19 cellular contexts compared by ENCODE assay signal in the genomic region with DNA sequence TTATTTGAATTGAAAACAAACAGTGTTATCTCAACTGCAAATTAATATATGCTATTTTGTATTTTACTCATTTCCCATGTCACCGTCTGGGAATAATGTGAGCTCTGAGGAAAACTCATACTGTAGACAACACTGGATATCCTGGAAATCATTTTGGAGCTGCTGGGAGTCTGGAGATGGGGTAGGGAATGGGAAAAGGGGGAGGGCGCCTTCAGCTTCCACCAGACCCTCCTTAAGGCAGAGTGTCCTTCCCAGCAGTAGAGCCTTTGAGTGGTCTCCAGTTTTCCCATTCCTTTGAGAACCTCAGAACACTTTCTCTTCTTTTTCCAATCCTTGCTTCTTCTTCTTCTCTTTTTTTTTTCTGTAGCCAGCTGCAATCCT. TPM values are rescaled to one million over a fixed set of nuclear protein-coding genes. Genes with fewer than 3 reads are reported as not detected.
"Had no signal": no experiment of that assay in that cellular context is flagged by ENCODE, and none has a peak within 500 bp of the region (broad histone marks: within the 10 kb centered on the region; RNA-seq: fewer than 3 reads in every experiment).

No MANE protein-coding gene starts in this region.

- ATAC-seq: activated T-cell treated with anti-CD3 and anti-CD28 coated beads, Interleukin-2, amount 50 U/mL, for 4 hours; effector memory CD8-positive, alpha-beta T cell; foreskin keratinocyte; sciatic nerve; stimulated activated naive B cell treated with anti-CD40 and anti-IgM and Interleukin-4, amounts not matched to agents 10 μg/mL and 1 μg/mL and 100 μg/mL, for 72 hours; T-cell had no signal

- H3K79me2 ChIP-seq: parathyroid adenoma had no signal

- H3K36me3 ChIP-seq: adrenal gland, cardiac muscle cell, lower lobe of right lung had no signal

- H3K9me3 ChIP-seq: adrenal gland, lower lobe of right lung had no signal

- H3K27me3 Mint-ChIP-seq: effector memory CD8-positive, alpha-beta T cell had no signal

- H3K4me3 ChIP-seq: adrenal gland, cardiac muscle cell, lower lobe of right lung had no signal

- H3K9ac ChIP-seq: parathyroid adenoma had no signal

- H3K27me3 ChIP-seq: adrenal gland, foreskin keratinocyte had no signal

- H3K4me3 Mint-ChIP-seq: activated CD4-positive, alpha-beta T cell treated with anti-CD3 and anti-CD28 coated beads, Interleukin-2, amount 10 ng/mL, durations not matched to agents 24 days and 14 days; activated T-cell treated with anti-CD3 and anti-CD28 coated beads, Interleukin-2, amount 50 U/mL, for 4 hours; effector memory CD8-positive, alpha-beta T cell; mesothelial cell of epicardium; neural crest cell; stimulated activated naive B cell treated with anti-CD40 and anti-IgM and Interleukin-4, amounts not matched to agents 10 μg/mL and 1 μg/mL and 100 μg/mL, for 72 hours; T-cell had no signal

- H3K4me1 Mint-ChIP-seq: activated CD4-positive, alpha-beta T cell treated with anti-CD3 and anti-CD28 coated beads, Interleukin-2, amount 10 ng/mL, durations not matched to agents 24 days and 14 days; stimulated activated naive B cell treated with anti-CD40 and anti-IgM and Interleukin-4, amounts not matched to agents 10 μg/mL and 1 μg/mL and 100 μg/mL, for 72 hours had no signal

- H3K4me1 ChIP-seq: lower lobe of right lung, parathyroid adenoma had no signal

- H3K9me3 Mint-ChIP-seq: activated CD4-positive, alpha-beta T cell treated with anti-CD3 and anti-CD28 coated beads, Interleukin-2, amount 10 ng/mL, durations not matched to agents 24 days and 14 days; activated T-cell treated with anti-CD3 and anti-CD28 coated beads, Interleukin-2, amount 50 U/mL, for 4 hours; effector memory CD8-positive, alpha-beta T cell; mesothelial cell of epicardium; neural crest cell; T-cell had no signal

- H3K27ac Mint-ChIP-seq: activated CD4-positive, alpha-beta T cell treated with anti-CD3 and anti-CD28 coated beads, Interleukin-2, amount 10 ng/mL, durations not matched to agents 24 days and 14 days; effector memory CD8-positive, alpha-beta T cell; mesothelial cell of epicardium; stimulated activated naive B cell treated with anti-CD40 and anti-IgM and Interleukin-4, amounts not matched to agents 10 μg/mL and 1 μg/mL and 100 μg/mL, for 72 hours; T-cell had no signal

- H3K36me3 Mint-ChIP-seq: mesothelial cell of epicardium; stimulated activated naive B cell treated with anti-CD40 and anti-IgM and Interleukin-4, amounts not matched to agents 10 μg/mL and 1 μg/mL and 100 μg/mL, for 72 hours; T-cell had no signal

- H3K27ac ChIP-seq: adrenal gland, cardiac muscle cell, foreskin keratinocyte, lower lobe of right lung, parathyroid adenoma had no signal

- DNase-seq: activated CD4-positive, alpha-beta T cell treated with anti-CD3 and anti-CD28 coated beads, Interleukin-2, amount 10 ng/mL, durations not matched to agents 24 days and 14 days; activated CD4-positive, CD25-positive, alpha-beta regulatory T cell; activated CD8-positive, alpha-beta memory T cell treated with anti-CD3 and anti-CD28 coated beads, Interleukin-2, amount 50 U/mL, for 4 hours; activated effector memory CD4-positive, alpha-beta T cell treated with Interleukin-2 at 50 U/mL for 16 hours; activated naive CD4-positive, alpha-beta T cell treated with anti-CD3 and anti-CD28 coated beads, Interleukin-2, amount 50 U/mL, for 16 hours; activated T-cell treated with anti-CD3 and anti-CD28 coated beads, Interleukin-2, amount 50 U/mL, for 4 hours; effector memory CD8-positive, alpha-beta T cell; foreskin keratinocyte; hypothalamus; lower lobe of right lung; stimulated activated naive B cell treated with anti-CD40 and anti-IgM and Interleukin-4, amounts not matched to agents 10 μg/mL and 1 μg/mL and 100 μg/mL, for 72 hours; T-cell; T-helper 9 cell had no signal

RNA-seq across cellular contexts. Expression of a gene that starts 5.4 kb away (rescaled TPM):
- total RNA-seq: activated CD4-positive, alpha-beta T cell treated with anti-CD3 and anti-CD28 coated beads, Interleukin-2, amount 10 ng/mL, durations not matched to agents 24 days and 14 days had no signal
